8 cellular contexts compared by ENCODE assay signal in genomic region chr22:20429254-20430100, GRCh38. TPM values are rescaled to one million over a fixed set of nuclear protein-coding genes. Genes with fewer than 3 reads are reported as not detected.
DNase-seq lines count a peak whose midpoint lies in the region; ATAC-seq, FAIRE-seq and TF ChIP-seq lines count a peak whose summit lies in the region.

No MANE protein-coding gene starts in this region.

- H3K4me3 ChIP-seq in bronchial epithelial cell (ENCODE audit: low read depth, low read length) (peak overlapping the region; percentile 33), mucosa of rectum (ENCODE audit: low read length in 2 of 2) (peak overlapping the region; percentile 58 to 60)

- TF ChIP-seq POLR2A in GM18505 (IDR thresholded peaks at IDR 0.05; ENCODE audit: borderline replicate concordance, extremely low read depth, insufficient read depth, insufficient read length), result no peak

- H3K27ac ChIP-seq in mucosa of rectum (ENCODE audit: low read depth in 2 of 2, low read length in 2 of 2), result no peak overlapping the region

- H3K9me3 Mint-ChIP-seq in activated B cell treated with CpG ODN at 0.5 μM for 24 hours, result no peaks in the 10 kb centered on the region

- peaks cover 19% of the 10 kb centered on the region for H3K27me3 ChIP-seq in bronchial epithelial cell (ENCODE audit: control insufficient read depth, insufficient read depth, low read length)
- peaks cover 39 to 56% of the 10 kb centered on the region in 2 donors for H3K27me3 ChIP-seq in mucosa of rectum (ENCODE audit: control insufficient read depth in 2 of 2, insufficient read depth in 2 of 2, low read length in 2 of 2)

- H3K4me3 Mint-ChIP-seq in activated B cell treated with CpG ODN at 0.5 μM for 24 hours, result peak overlapping the region; percentile 85

- H3K36me3 Mint-ChIP-seq in activated B cell treated with CpG ODN at 0.5 μM for 24 hours (ENCODE audit: low read depth), result no peaks in the 10 kb centered on the region

- DNase-seq in SIG-M5 treated with dmso at 0.1 percent for 504 hours (lab: John Stamatoyannopoulos, UW; ENCODE audit: unreplicated experiment) (peak; percentile 47), SIG-M5 (lab: John Stamatoyannopoulos, UW) (no peak), activated B cell treated with CpG ODN at 0.5 μM for 24 hours (peak; percentile 77), bronchial epithelial cell (ENCODE audit: low read depth) (peak; percentile 7)
- peak; percentile 80 for DNase-seq in stimulated activated naive CD4-positive, alpha-beta T cell treated with Interleukin-2 at 50 U/mL for 16 hours (lab: John Stamatoyannopoulos, UW)

- H3K36me3 ChIP-seq in bronchial epithelial cell (ENCODE audit: control insufficient read depth, insufficient read depth, low read length), result no peaks in the 10 kb centered on the region
- no peaks in the 10 kb centered on the region for H3K36me3 ChIP-seq in mucosa of rectum (ENCODE audit: control insufficient read depth in 2 of 2, insufficient read depth in 2 of 2, low read length in 2 of 2)

- CTCF ChIA-PET in activated B cell treated with CpG ODN at 0.5 μM for 24 hours (lab: Charles Lee), result interaction anchor here (0.6 to 1.8 kb wide), 3 partner anchors 11 to 276 kb away, joined by 3 to 6 read pairs (median 4); no protein-coding TSS in a partner anchor

- no peak overlapping the region for H3K27ac Mint-ChIP-seq in activated B cell treated with CpG ODN at 0.5 μM for 24 hours

- no peaks in the 10 kb centered on the region for H3K9me3 ChIP-seq in mucosa of rectum (ENCODE audit: control insufficient read depth in 2 of 2, low read length in 2 of 2)

- H3K27me3 Mint-ChIP-seq in activated B cell treated with CpG ODN at 0.5 μM for 24 hours, result peaks cover 32% of the 10 kb centered on the region

- H3K4me1 ChIP-seq in mucosa of rectum (ENCODE audit: control insufficient read depth in 2 of 2, insufficient read depth in 2 of 2, low read length in 2 of 2), result peaks cover 20 to 25% of the 10 kb centered on the region in 2 donors

- no peak for FAIRE-seq in bronchial epithelial cell (lab: Jason Lieb, UNC)

- ATAC-seq in activated B cell treated with CpG ODN at 0.5 μM for 24 hours (ENCODE audit: low read depth), result peak; percentile 83
- ATAC-seq in GM18505 (IDR thresholded peaks at IDR 0.05; ENCODE audit: unreplicated experiment), result no peak
- no peak for ATAC-seq in HG03571 (IDR thresholded peaks at IDR 0.05; ENCODE audit: unreplicated experiment)

- POLR2A ChIA-PET in activated B cell treated with CpG ODN at 0.5 μM for 24 hours (lab: Charles Lee), result interaction anchor here (0.6 to 1.1 kb wide), 3 partner anchors 11 to 34 kb away, joined by 3 to 6 read pairs (median 4); no protein-coding TSS in a partner anchor

- peak overlapping the region in 1 of 2 donors; percentile 34 for H3K9ac ChIP-seq in mucosa of rectum (ENCODE audit: low read depth in 1 of 2, low read length in 2 of 2)

- TF ChIP-seq CTCF in activated B cell treated with CpG ODN at 0.5 μM for 24 hours (IDR thresholded peaks at IDR 0.05) (no peak), bronchial epithelial cell (IDR thresholded peaks at IDR 0.05; ENCODE audit: insufficient read depth, low read length, severe bottlenecking) (no peak)

- H3K4me1 Mint-ChIP-seq in activated B cell treated with CpG ODN at 0.5 μM for 24 hours, result peaks cover 25% of the 10 kb centered on the region

- intact Hi-C loops in activated B cell treated with CpG ODN at 0.5 μM for 24 hours (cut with micrococcal nuclease), result loop anchor here (1.0 kb wide), 3 partner anchors 27 to 67 kb away; no protein-coding TSS in a partner anchor

RNA-seq across cellular contexts. Expression of gene SCARF2, which starts 8.1 kb away (rescaled TPM):
- total RNA-seq in activated B cell treated with CpG ODN at 0.5 μM for 24 hours (0.12 and 0.18 TPM in 2 replicates), bronchial epithelial cell (0.26 and 0.53 TPM in 2 replicates)

RNA-seq across cellular contexts. Expression of gene ZNF74, which starts 35.5 kb away (rescaled TPM):
- total RNA-seq in activated B cell treated with CpG ODN at 0.5 μM for 24 hours (4.3 and 4.9 TPM in 2 replicates), bronchial epithelial cell (7.8 and 15.5 TPM in 2 replicates)
